1 cellular context compared by ENCODE assay signal in genomic region chr3:122973893-122974615, GRCh38.
A peak's percentile ranks its signal among the peaks of the same experiment; 100 is the strongest.
TF ChIP-seq lines count a peak whose summit lies in the region.

No MANE protein-coding gene starts in this region.

TF ChIP-seq in H1, 55 proteins besides CTCF, POLR2A, EP300 and RAD21:
- TF ChIP-seq MAX (IDR thresholded peaks at IDR 0.05) (peak; percentile 74), POU5F1 (IDR thresholded peaks at IDR 0.05; ENCODE audit: low read depth, low read length) (no peak)
- TF ChIP-seq, protein P1, sequence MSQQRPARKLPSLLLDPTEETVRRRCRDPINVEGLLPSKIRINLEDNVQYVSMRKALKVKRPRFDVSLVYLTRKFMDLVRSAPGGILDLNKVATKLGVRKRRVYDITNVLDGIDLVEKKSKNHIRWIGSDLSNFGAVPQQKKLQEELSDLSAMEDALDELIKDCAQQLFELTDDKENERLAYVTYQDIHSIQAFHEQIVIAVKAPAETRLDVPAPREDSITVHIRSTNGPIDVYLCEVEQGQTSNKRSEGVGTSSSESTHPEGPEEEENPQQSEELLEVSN (IDR thresholded peaks at IDR 0.05): peak; percentile 83
